In the genomic region with DNA sequence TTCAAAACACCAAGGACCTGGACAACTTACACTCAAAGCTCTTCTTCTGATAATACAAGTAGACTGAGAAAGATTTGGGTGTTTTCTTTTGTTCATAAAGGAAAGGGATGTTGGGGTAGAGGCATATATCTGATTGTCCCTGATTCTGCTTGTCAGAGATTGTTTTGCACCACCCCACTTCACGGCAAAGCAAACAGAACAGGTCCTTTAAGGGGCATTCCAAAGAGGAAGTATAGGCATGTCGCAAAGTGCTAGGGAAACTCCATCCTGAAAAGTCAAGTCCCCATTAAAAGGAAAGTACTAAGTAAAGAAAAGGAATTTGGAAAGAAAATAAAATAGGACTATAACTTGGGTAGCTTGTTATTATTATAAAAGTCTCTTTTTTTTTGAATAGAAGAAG, we compare ENCODE assay signal across 18 cellular contexts.
A peak's percentile ranks its signal among the peaks of the same experiment; 100 is the strongest.
DNase-seq lines count a peak whose midpoint lies in the region; ATAC-seq and TF ChIP-seq lines count a peak whose summit lies in the region.
"Had no signal": no experiment of that assay in that cellular context is flagged by ENCODE, and none has a peak within 500 bp of the region (broad histone marks: within the 10 kb centered on the region; RNA-seq: fewer than 3 reads in every experiment).

No MANE protein-coding gene starts in this region.

- no peaks in the 10 kb centered on the region for H3K27me3 ChIP-seq in OCI-LY3 (ENCODE audit: low read depth, low read length)
- no peaks in the 10 kb centered on the region for H3K27me3 ChIP-seq in left lung
- H3K27me3 ChIP-seq in neuron (ENCODE audit: insufficient read depth, low read length), result no peaks in the 10 kb centered on the region
- H3K27me3 ChIP-seq: BLaER1 had no signal

- H3K36me3 Mint-ChIP-seq in activated naive CD8-positive, alpha-beta T cell treated with anti-CD3 and anti-CD28 coated beads, Interleukin-2, amount 50 U/mL, for 24 hours (ENCODE audit: low read depth), result no peaks in the 10 kb centered on the region
- H3K36me3 Mint-ChIP-seq: CD14-positive monocyte; CD8-positive, alpha-beta T cell had no signal

- H2AFZ ChIP-seq in OCI-LY3 (ENCODE audit: low read depth, low read length), result peak overlapping the region; percentile 10
- H2AFZ ChIP-seq in neuron (ENCODE audit: low read depth, low read length), result peak overlapping the region; percentile 12
- H2AFZ ChIP-seq: GM23248 had no signal

- no peaks in the 10 kb centered on the region for H3K4me1 Mint-ChIP-seq in activated naive CD8-positive, alpha-beta T cell treated with anti-CD3 and anti-CD28 coated beads, Interleukin-2, amount 50 U/mL, for 24 hours
- H3K4me1 Mint-ChIP-seq: CD14-positive monocyte had no signal

- H3K27ac ChIP-seq in OCI-LY3 (ENCODE audit: low read length) (no peak overlapping the region), left lung (no peak overlapping the region)
- H3K27ac ChIP-seq: BLaER1, GM23248, HL-60 had no signal

- peaks cover 5% of the 10 kb centered on the region for H3K27me3 Mint-ChIP-seq in activated naive CD8-positive, alpha-beta T cell treated with anti-CD3 and anti-CD28 coated beads, Interleukin-2, amount 50 U/mL, for 24 hours

- H3K4me1 ChIP-seq in OCI-LY3 (ENCODE audit: low read length) (peaks cover 15% of the 10 kb centered on the region), left lung (no peaks in the 10 kb centered on the region), neuron (ENCODE audit: insufficient read depth, low read length) (no peaks in the 10 kb centered on the region)
- H3K4me1 ChIP-seq: BLaER1 had no signal

- no peak overlapping the region for H3K27ac Mint-ChIP-seq in activated naive CD8-positive, alpha-beta T cell treated with anti-CD3 and anti-CD28 coated beads, Interleukin-2, amount 50 U/mL, for 24 hours
- H3K27ac Mint-ChIP-seq: CD14-positive monocyte; CD8-positive, alpha-beta T cell had no signal

- intact Hi-C loops in left lung (cut with DNase I), result no loop called here

- H3K4me3 ChIP-seq in OCI-LY3 (ENCODE audit: low read length) (no peak overlapping the region), left lung (no peak overlapping the region), neuron (ENCODE audit: low read length) (no peak overlapping the region)
- H3K4me3 ChIP-seq: BLaER1, GM23248 had no signal

- ATAC-seq in GM18868 (IDR thresholded peaks at IDR 0.05; ENCODE audit: unreplicated experiment) (peak; percentile 73), left lung (peak; percentile 81)
- no peak for ATAC-seq in activated naive CD8-positive, alpha-beta T cell treated with anti-CD3 and anti-CD28 coated beads, Interleukin-2, amount 50 U/mL, for 24 hours
- ATAC-seq: CD8-positive, alpha-beta T cell had no signal

- no peak overlapping the region for H3K9ac ChIP-seq in OCI-LY3 (ENCODE audit: low read length)
- H3K9ac ChIP-seq: BLaER1, GM23248 had no signal

- DNase-seq in left lung (no peak), NCI-H526 treated with DMSO at 0.1 percent for 48 hours (lab: John Stamatoyannopoulos, UW) (no peak), islet precursor cell (no peak), cerebellar cortex (ENCODE audit: low spot score) (no peak)
- DNase-seq in activated naive CD8-positive, alpha-beta T cell treated with anti-CD3 and anti-CD28 coated beads, Interleukin-2, amount 50 U/mL, for 24 hours, result no peak
- DNase-seq: 8988T; Calu3; CD8-positive, alpha-beta T cell; DND-41; EL; GM23248; HCEC 1CT had no signal

- no peaks in the 10 kb centered on the region for H3K79me2 ChIP-seq in OCI-LY3 (ENCODE audit: low read length)

- no peaks in the 10 kb centered on the region for H3K9me3 Mint-ChIP-seq in activated naive CD8-positive, alpha-beta T cell treated with anti-CD3 and anti-CD28 coated beads, Interleukin-2, amount 50 U/mL, for 24 hours
- H3K9me3 Mint-ChIP-seq: CD8-positive, alpha-beta T cell had no signal

- no peak overlapping the region for H3K4me3 Mint-ChIP-seq in activated naive CD8-positive, alpha-beta T cell treated with anti-CD3 and anti-CD28 coated beads, Interleukin-2, amount 50 U/mL, for 24 hours
- H3K4me3 Mint-ChIP-seq: CD14-positive monocyte; CD8-positive, alpha-beta T cell had no signal

- H3K4me2 ChIP-seq in OCI-LY3 (ENCODE audit: low read length), result peak overlapping the region; percentile 39
- H3K4me2 ChIP-seq: BLaER1 had no signal

- H3K9me3 ChIP-seq in OCI-LY3 (ENCODE audit: insufficient read depth, low read length) (no peaks in the 10 kb centered on the region), left lung (no peaks in the 10 kb centered on the region), neuron (ENCODE audit: low read length) (no peaks in the 10 kb centered on the region)
- H3K9me3 ChIP-seq: BLaER1 had no signal

- H3K36me3 ChIP-seq in OCI-LY3 (replicated peaks; ENCODE audit: low read depth, low read length) (no peaks in the 10 kb centered on the region), left lung (no peaks in the 10 kb centered on the region), neuron (ENCODE audit: insufficient read depth, low read length) (no peaks in the 10 kb centered on the region)
- H3K36me3 ChIP-seq: BLaER1 had no signal

- TF ChIP-seq CTCF in OCI-LY3 (IDR thresholded peaks at IDR 0.05; ENCODE audit: low read depth, low read length), result no peak
- no peak for TF ChIP-seq CTCF in left lung (IDR thresholded peaks at IDR 0.05)

- no peaks in the 10 kb centered on the region for H4K20me1 ChIP-seq in OCI-LY3 (ENCODE audit: insufficient read depth, low read length)
- H4K20me1 ChIP-seq: BLaER1 had no signal
